8 cellular contexts compared by ENCODE assay signal in genomic region chr11:45371251-45371749, GRCh38.
DNase-seq lines count a peak whose midpoint lies in the region; ATAC-seq, FAIRE-seq and TF ChIP-seq lines count a peak whose summit lies in the region.

No MANE protein-coding gene starts in this region.

- no peaks in the 10 kb centered on the region for H3K79me2 ChIP-seq in GM23338 (replicated peaks; ENCODE audit: insufficient read depth)
- H3K79me2 ChIP-seq in keratinocyte (ENCODE audit: control insufficient read depth, insufficient read depth, low read length) = no peaks in the 10 kb centered on the region

- H3K36me3 ChIP-seq in GM23338 (ENCODE audit: insufficient read depth) (no peaks in the 10 kb centered on the region), bronchial epithelial cell (ENCODE audit: control insufficient read depth, insufficient read depth, low read length) (no peaks in the 10 kb centered on the region), keratinocyte (ENCODE audit: control insufficient read depth in 2 of 2, extremely low read depth in 1 of 2, insufficient read depth in 2 of 2, low read length in 2 of 2) (no peaks in the 10 kb centered on the region)

- no peaks in the 10 kb centered on the region for H3F3A ChIP-seq in GM23338 (replicated peaks; ENCODE audit: low read depth)

- H3K4me2 ChIP-seq in GM23338 (peak overlapping the region; percentile 83), keratinocyte (ENCODE audit: control insufficient read depth, extremely low read depth, insufficient read depth, low read depth, low read length) (no peak overlapping the region)

- H3K36me3 Mint-ChIP-seq in GM23338 (ENCODE audit: low read depth) = no peaks in the 10 kb centered on the region

- H2AFZ ChIP-seq in GM23338 (peak overlapping the region; percentile 94), keratinocyte (ENCODE audit: control insufficient read depth, low read length) (no peak overlapping the region)

- DNase-seq in GM23338 (ENCODE audit: low spot score) (peak; percentile 96), NCI-H2107 (lab: John Stamatoyannopoulos, UW) (peak; percentile 71), bronchial epithelial cell (ENCODE audit: low read depth) (peak; percentile 59), keratinocyte (ENCODE audit: low read depth, low spot score) (peak; percentile 23)
- peak; percentile 8 to 33 for DNase-seq in stimulated activated CD4-positive, alpha-beta T cell treated with anti-CD3 and anti-CD28 coated beads, Interleukin-1b, Interleukin-23, amount 100 ng/mL, for 1 hour (ENCODE audit: low read depth in 2 of 2)

- H3K9me3 ChIP-seq in keratinocyte (ENCODE audit: control insufficient read depth, low read depth, low read length) = no peaks in the 10 kb centered on the region

- H3K9me3 Mint-ChIP-seq in GM23338 = no peaks in the 10 kb centered on the region; the same call in 2 of the 3 replicates

- ATAC-seq in GM23338 (peak; percentile 91), HG02678 (IDR thresholded peaks at IDR 0.05; ENCODE audit: unreplicated experiment) (no peak)

- no peaks in the 10 kb centered on the region for H3K27me3 ChIP-seq in GM23338 (ENCODE audit: insufficient read depth)
- H3K27me3 ChIP-seq in bronchial epithelial cell (ENCODE audit: control insufficient read depth, insufficient read depth, low read length) = peaks cover 3% of the 10 kb centered on the region
- H3K27me3 ChIP-seq in keratinocyte (ENCODE audit: control insufficient read depth, extremely low read depth, insufficient read depth, low read length) = peaks cover 7% of the 10 kb centered on the region

- dilution Hi-C loops in keratinocyte (cut with MboI; ENCODE audit: extremely low pct_ligation_motif_present, low sequenced_read_pairs) = no loop called here

- H3K27me3 Mint-ChIP-seq in GM23338 (ENCODE audit: insufficient read depth, low read depth, poor library complexity) = peaks cover 12% of the 10 kb centered on the region

- H3K4me1 ChIP-seq in GM23338 (ENCODE audit: insufficient read depth) (peaks cover 11% of the 10 kb centered on the region; the same call in 1 of the 2 replicates), keratinocyte (ENCODE audit: control insufficient read depth, extremely low read depth, insufficient read depth, low read length) (no peaks in the 10 kb centered on the region)

- H3K9me2 ChIP-seq in GM23338 (ENCODE audit: insufficient read depth) = no peaks in the 10 kb centered on the region

- no peak overlapping the region for H3K27ac Mint-ChIP-seq in GM23338

- peaks cover 14% of the 10 kb centered on the region for H3K4me1 Mint-ChIP-seq in GM23338

- H3K4me3 ChIP-seq in GM23338 (peak overlapping the region; percentile 53), bronchial epithelial cell (ENCODE audit: low read depth, low read length) (no peak overlapping the region), keratinocyte (ENCODE audit: control insufficient read depth in 2 of 3, extremely low read depth in 1 of 3, insufficient read depth in 2 of 3, low read depth in 1 of 3, low read length in 3 of 3) (no peak overlapping the region)

- no peak for FAIRE-seq in bronchial epithelial cell (lab: Jason Lieb, UNC)
- peak; percentile 73 for FAIRE-seq in keratinocyte (lab: Jason Lieb, UNC)

- peak overlapping the region; percentile 69 for H3K4me3 Mint-ChIP-seq in GM23338

- H3K9ac ChIP-seq in keratinocyte (ENCODE audit: control insufficient read depth, extremely low read depth, insufficient read depth, low read length) = no peak overlapping the region

- H3K27ac ChIP-seq in C4-2B = no peak overlapping the region
- no peak overlapping the region for H3K27ac ChIP-seq in GM23338 (ENCODE audit: low read depth)
- H3K27ac ChIP-seq in VCaP = no peak overlapping the region
- H3K27ac ChIP-seq in keratinocyte (ENCODE audit: control insufficient read depth, insufficient read depth, low read length) = no peak overlapping the region

- H4K20me1 ChIP-seq in GM23338 (replicated peaks; ENCODE audit: insufficient read depth) = no peaks in the 10 kb centered on the region
- no peaks in the 10 kb centered on the region for H4K20me1 ChIP-seq in keratinocyte (ENCODE audit: control insufficient read depth, extremely low read depth, insufficient read depth, low read length)

- no peaks in the 10 kb centered on the region for H3K9me1 ChIP-seq in keratinocyte (ENCODE audit: control insufficient read depth, extremely low read depth, insufficient read depth, low read length)

- peak; percentile 97 for TF ChIP-seq CTCF in C4-2B (conservative IDR thresholded peaks at IDR 0.05)
- peak; percentile 93 to 96 for TF ChIP-seq CTCF in GM23338 (conservative IDR thresholded peaks at IDR 0.05; ENCODE audit: low read depth in 2 of 2)
- TF ChIP-seq CTCF in VCaP (conservative IDR thresholded peaks at IDR 0.05) = peak; percentile 95
- TF ChIP-seq CTCF in bronchial epithelial cell (IDR thresholded peaks at IDR 0.05; ENCODE audit: insufficient read depth, low read length, severe bottlenecking) = peak; percentile 97
- TF ChIP-seq CTCF in keratinocyte (optimal IDR thresholded peaks at IDR 0.05 in 1 of 3, IDR thresholded peaks at IDR 0.05 in 1 of 3, conservative IDR thresholded peaks at IDR 0.05 in 1 of 3; ENCODE audit: extremely low read depth in 1 of 3, insufficient read depth in 2 of 3, low read length in 3 of 3) = peak; percentile 95 to 98 (median 96)

TF ChIP-seq in GM23338, 12 proteins besides CTCF, POLR2A, EP300 and RAD21 (continues in another document):
- no peak for TF ChIP-seq EZH2phosphoT487 (IDR thresholded peaks at IDR 0.05; ENCODE audit: unreplicated experiment)
- no peak for TF ChIP-seq EZH2 (IDR thresholded peaks at IDR 0.05; ENCODE audit: low read depth, unreplicated experiment)
- no peak for TF ChIP-seq JUNB (IDR thresholded peaks at IDR 0.05; ENCODE audit: unreplicated experiment)
- no peak for TF ChIP-seq POLR2AphosphoS5 (IDR thresholded peaks at IDR 0.05; ENCODE audit: low read depth)
- TF ChIP-seq STAT1 (IDR thresholded peaks at IDR 0.05; ENCODE audit: unreplicated experiment) = no peak
- TF ChIP-seq ZNF462 (CRISPR knock-in tag; IDR thresholded peaks at IDR 0.05) = no peak; the same call in 1 of the 2 replicates

Comparison
In these comparisons a context has a peak if more than half of its experiments do, and no peak if none do; other contexts are left out.
1. DNase-seq: peak in every context shown above with its lines; median percentile 96 in GM23338; 71 in NCI-H2107; 59 in bronchial epithelial cell; 23 in keratinocyte; 20 in stimulated activated CD4-positive, alpha-beta T cell treated with anti-CD3 and anti-CD28 coated beads, Interleukin-1b, Interleukin-23, amount 100 ng/mL, for 1 hour.